ENCODE assay signal across 21 cellular contexts in genomic region chrY:19622392-19622791, GRCh38.
"Had no signal": no experiment of that assay in that cellular context is flagged by ENCODE, and none has a peak within 500 bp of the region (broad histone marks: within the 10 kb centered on the region; RNA-seq: fewer than 3 reads in every experiment).

No MANE protein-coding gene starts in this region.

- H3K9me3 ChIP-seq: SJSA1 had no signal

- DNase-seq: Kasumi-1, MM.1S, MV-4-11, NCI-H1048, NCI-H1105, NCI-H1417, NCI-H1436 treated with DMSO at 0.1 percent for 48 hours, NCI-H1694, NCI-H187 treated with DMSO at 0.1 percent for 48 hours, NCI-H2029 treated with DMSO at 0.1 percent for 48 hours, NCI-H2171 treated with DMSO at 0.1 percent for 48 hours, NCI-H524, NCI-H526 treated with DMSO at 0.1 percent for 48 hours, NCI-H774, Right ventricle myocardium superior, RPMI8226, SIG-M5 had no signal

- H3K27ac ChIP-seq: KMS-11, SJSA1, SK-N-MC had no signal

- H3K4me3 ChIP-seq: K562, SJSA1, SK-N-MC had no signal

- H3K36me3 ChIP-seq: SJSA1 had no signal

- H3K27me3 ChIP-seq: SJSA1 had no signal

- H3K4me1 ChIP-seq: SJSA1 had no signal
